2 cellular contexts compared by ENCODE assay signal in genomic region chr4:158203929-158204328, GRCh38.
TF ChIP-seq lines count a peak whose summit lies in the region.

No MANE protein-coding gene starts in this region.

TF ChIP-seq in HCT116, 20 proteins besides CTCF, POLR2A, EP300 and RAD21:
- TF ChIP-seq TCF7L2 (IDR thresholded peaks at IDR 0.05; ENCODE audit: borderline replicate concordance, extremely low read depth, insufficient read depth, insufficient read length) (no peak), MAX (IDR thresholded peaks at IDR 0.05) (no peak), SRF (IDR thresholded peaks at IDR 0.05; ENCODE audit: low read depth) (no peak), SP1 (IDR thresholded peaks at IDR 0.05; ENCODE audit: low read depth) (no peak), FOSL1 (IDR thresholded peaks at IDR 0.05; ENCODE audit: low read depth) (no peak), ZNF274 (IDR thresholded peaks at IDR 0.05; ENCODE audit: low read depth, low read length) (no peak), EZH2 (IDR thresholded peaks at IDR 0.05) (no peak), ATF3 (IDR thresholded peaks at IDR 0.05) (no peak), SIN3A (IDR thresholded peaks at IDR 0.05; ENCODE audit: low read depth) (no peak), EZH2phosphoT487 (IDR thresholded peaks at IDR 0.05; ENCODE audit: borderline replicate concordance) (no peak), JUND (IDR thresholded peaks at IDR 0.05) (no peak), CBX3 (IDR thresholded peaks at IDR 0.05; ENCODE audit: low read depth) (no peak)

TF ChIP-seq in WTC11, 78 proteins besides CTCF, POLR2A, EP300 and RAD21 (continued from another document):
- no peak for TF ChIP-seq ZNF396 (CRISPR knock-in tag; IDR thresholded peaks at IDR 0.05; ENCODE audit: borderline replicate concordance)
TF ChIP-seq in WTC11: peak in this region for 1.
